In genomic region chr13:33679658-33680012, GRCh38 we compare ENCODE assay signal across 1 cellular context.
TF ChIP-seq lines count a peak whose summit lies in the region.

No MANE protein-coding gene starts in this region.

TF ChIP-seq in HepG2, 621 proteins besides CTCF, POLR2A, EP300 and RAD21 (continued from another document):
- TF ChIP-seq ZNF414 (CRISPR knock-in tag; IDR thresholded peaks at IDR 0.05) (0 out of 2 replicates have a peak, but pooled peaks have one; percentile 31), ZBTB34 (CRISPR knock-in tag; IDR thresholded peaks at IDR 0.05) (no peak), MNT (IDR thresholded peaks at IDR 0.05) (no peak), ZNF30 (CRISPR knock-in tag; IDR thresholded peaks at IDR 0.05) (no peak), EED (CRISPR knock-in tag; IDR thresholded peaks at IDR 0.05) (no peak), BHLHE40 (IDR thresholded peaks at IDR 0.05; ENCODE audit: low read length) (no peak), ARID2 (CRISPR knock-in tag; IDR thresholded peaks at IDR 0.05; ENCODE audit: borderline replicate concordance) (0 out of 2 replicates have a peak, but pooled peaks have one; percentile 19), NFATC3 (CRISPR knock-in tag; IDR thresholded peaks at IDR 0.05) (no peak), SMAD3 (CRISPR knock-in tag; IDR thresholded peaks at IDR 0.05) (peak; percentile 0; the same call in 1 of the 2 replicates), BCL3 (CRISPR knock-in tag; IDR thresholded peaks at IDR 0.05) (0 out of 2 replicates have a peak, but pooled peaks have one; percentile 4), YEATS4 (CRISPR knock-in tag; IDR thresholded peaks at IDR 0.05; ENCODE audit: borderline replicate concordance) (0 out of 2 replicates have a peak, but pooled peaks have one; percentile 30), ARNT (IDR thresholded peaks at IDR 0.05) (no peak), YEATS2 (CRISPR knock-in tag; IDR thresholded peaks at IDR 0.05; ENCODE audit: borderline replicate concordance) (0 out of 2 replicates have a peak, but pooled peaks have one; percentile 20), ZNF687 (CRISPR knock-in tag; IDR thresholded peaks at IDR 0.05) (0 out of 2 replicates have a peak, but pooled peaks have one; percentile 1), GATAD2A (CRISPR knock-in tag; IDR thresholded peaks at IDR 0.05) (peak; percentile 7; the same call in 1 of the 2 replicates), NFIC (IDR thresholded peaks at IDR 0.05; ENCODE audit: low read length) (0 out of 2 replicates have a peak, but pooled peaks have one; percentile 4), HDAC1 (CRISPR knock-in tag; IDR thresholded peaks at IDR 0.05) (no peak), MIER2 (CRISPR knock-in tag; IDR thresholded peaks at IDR 0.05) (no peak), ZNF740 (CRISPR knock-in tag; IDR thresholded peaks at IDR 0.05) (no peak), KAT7 (CRISPR knock-in tag; IDR thresholded peaks at IDR 0.05; ENCODE audit: borderline replicate concordance) (peak; percentile 63; the same call in 1 of the 2 replicates), ZNF205 (CRISPR knock-in tag; IDR thresholded peaks at IDR 0.05) (no peak), ZNF737 (CRISPR knock-in tag; IDR thresholded peaks at IDR 0.05; ENCODE audit: borderline replicate concordance) (no peak), BRCA1 (CRISPR knock-in tag; IDR thresholded peaks at IDR 0.05) (0 out of 2 replicates have a peak, but pooled peaks have one; percentile 7), ZNF562 (CRISPR knock-in tag; IDR thresholded peaks at IDR 0.05; ENCODE audit: borderline replicate concordance) (no peak), CEBPB (IDR thresholded peaks at IDR 0.05; ENCODE audit: borderline replicate concordance, low read depth, low read length) (no peak), RBFOX2 (IDR thresholded peaks at IDR 0.05; ENCODE audit: low read depth, low read length) (peak; percentile 66), ZNF784 (CRISPR knock-in tag; IDR thresholded peaks at IDR 0.05; ENCODE audit: borderline replicate concordance) (0 out of 2 replicates have a peak, but pooled peaks have one; percentile 4), KLF9 (CRISPR knock-in tag; IDR thresholded peaks at IDR 0.05; ENCODE audit: low read depth) (0 out of 2 replicates have a peak, but pooled peaks have one; percentile 10), HBP1 (CRISPR knock-in tag; IDR thresholded peaks at IDR 0.05; ENCODE audit: low read depth) (no peak), SP140L (CRISPR knock-in tag; IDR thresholded peaks at IDR 0.05; ENCODE audit: borderline replicate concordance) (0 out of 2 replicates have a peak, but pooled peaks have one; percentile 14), NONO (IDR thresholded peaks at IDR 0.05) (no peak), NONO (CRISPR knock-in tag; conservative IDR thresholded peaks at IDR 0.05) (0 out of 2 replicates have a peak, but pooled peaks have one; percentile 2), FOXK2 (IDR thresholded peaks at IDR 0.05) (no peak), PRPF4 (IDR thresholded peaks at IDR 0.05; ENCODE audit: low read depth, low read length, poor library complexity, severe bottlenecking) (no peak), MED13 (CRISPR knock-in tag; IDR thresholded peaks at IDR 0.05) (0 out of 2 replicates have a peak, but pooled peaks have one; percentile 11), SSRP1 (CRISPR knock-in tag; IDR thresholded peaks at IDR 0.05) (no peak), ZNF772 (CRISPR knock-in tag; IDR thresholded peaks at IDR 0.05) (no peak), ELF3 (CRISPR knock-in tag; IDR thresholded peaks at IDR 0.05) (0 out of 2 replicates have a peak, but pooled peaks have one; percentile 11), KAT8 (CRISPR knock-in tag; IDR thresholded peaks at IDR 0.05) (peak; percentile 9; the same call in 1 of the 2 replicates), UBTF (CRISPR knock-in tag; IDR thresholded peaks at IDR 0.05) (no peak), THAP11 (CRISPR knock-in tag; IDR thresholded peaks at IDR 0.05) (0 out of 2 replicates have a peak, but pooled peaks have one; percentile 5)
